In genomic region chr17:45129940-45130639, GRCh38 we compare ENCODE assay signal across 1 cellular context.
TF ChIP-seq lines count a peak whose summit lies in the region.

No MANE protein-coding gene starts in this region.

TF ChIP-seq in HCT116, 20 proteins besides CTCF, POLR2A, EP300 and RAD21 (continued from another document):
- TF ChIP-seq ZBTB33 (IDR thresholded peaks at IDR 0.05; ENCODE audit: extremely low read depth, insufficient replicate concordance, low read length), result no peak
